ENCODE assay signal across 37 cellular contexts in the genomic region with DNA sequence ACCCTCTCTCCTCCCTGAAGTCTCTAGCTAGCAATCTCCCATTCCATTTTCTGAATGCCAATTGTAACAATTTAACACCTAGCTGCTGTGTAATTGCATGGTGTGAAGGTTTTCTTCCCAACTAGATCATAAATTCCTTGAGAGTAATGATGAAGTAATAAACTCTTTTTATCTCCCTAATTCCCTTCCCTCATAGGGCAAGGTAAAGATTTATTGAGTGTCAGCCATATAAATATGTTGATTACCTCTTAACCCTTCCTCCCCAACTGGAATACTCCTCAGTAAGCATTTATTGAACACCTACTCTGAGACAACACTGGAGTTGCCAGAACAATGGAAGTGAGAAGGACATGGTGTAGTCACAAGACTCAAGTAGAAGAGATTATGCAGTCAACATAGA.
"Had no signal": no experiment of that assay in that cellular context is flagged by ENCODE, and none has a peak within 500 bp of the region (broad histone marks: within the 10 kb centered on the region; RNA-seq: fewer than 3 reads in every experiment).

No MANE protein-coding gene starts in this region.

- H3K4me3 ChIP-seq: adrenal gland, body of pancreas, breast epithelium had no signal

- H3K36me3 ChIP-seq: adrenal gland, brain microvascular endothelial cell, breast epithelium had no signal

- FAIRE-seq: TTC549 had no signal

- H3K9me3 Mint-ChIP-seq: activated B cell treated with CpG ODN at 0.5 μM for 24 hours; activated CD4-positive, alpha-beta memory T cell treated with anti-CD3 and anti-CD28 coated beads for 36 hours; activated CD4-positive, alpha-beta T cell treated with anti-CD3 and anti-CD28 coated beads, Interleukin-2, amount 10 ng/mL, durations not matched to agents 24 days and 14 days; activated CD8-positive, alpha-beta T cell treated with anti-CD3 and anti-CD28 coated beads for 36 hours; activated naive CD4-positive, alpha-beta T cell treated with anti-CD3 and anti-CD28 coated beads for 36 hours; activated naive CD8-positive, alpha-beta T cell treated with anti-CD3 and anti-CD28 coated beads for 36 hours; activated T-cell treated with anti-CD3 and anti-CD28 coated beads, Interleukin-2, amount 50 U/mL, for 4 hours; activated T-cell treated with anti-CD3 and anti-CD28 coated beads, Interleukin-2, amount 50 U/mL, for 72 hours; activated T-helper 1 cell treated with anti-CD3 and anti-CD28 coated beads, Interleukin-12 subunit alpha, Interleukin-12 subunit beta, Interleukin-2, Interleukin-4 antibody, amounts not matched to agents 30 ng/mL and 10 ng/mL and 1 ng/mL, durations not matched to agents 14 hours and 24 hours and 36 hours; T-helper 2 cell treated with Interferon-gamma antibody and Interleukin-4, amounts not matched to agents 5 μg/mL and 100 μg/mL, for 36 hours had no signal

- H3K27ac ChIP-seq: adrenal gland, body of pancreas, brain microvascular endothelial cell, breast epithelium, VCaP had no signal

- ATAC-seq: activated CD8-positive, alpha-beta T cell treated with anti-CD3 and anti-CD28 coated beads for 36 hours; activated naive CD4-positive, alpha-beta T cell treated with anti-CD3 and anti-CD28 coated beads, Interleukin-2, amount 50 U/mL, for 72 hours; activated T-cell treated with anti-CD3 and anti-CD28 coated beads, Interleukin-2, amount 50 U/mL, for 4 hours; activated T-cell treated with anti-CD3 and anti-CD28 coated beads, Interleukin-2, amount 50 U/mL, for 72 hours; activated T-helper 17 cell treated with anti-CD3 and anti-CD28 coated beads, Interleukin-2, amount 50 U/mL, for 72 hours; body of pancreas had no signal

- H3K4me3 Mint-ChIP-seq: activated B cell treated with CpG ODN at 0.5 μM for 24 hours; activated CD4-positive, alpha-beta memory T cell treated with anti-CD3 and anti-CD28 coated beads for 36 hours; activated CD4-positive, alpha-beta T cell treated with anti-CD3 and anti-CD28 coated beads, Interleukin-2, amount 10 ng/mL, durations not matched to agents 24 days and 14 days; activated CD8-positive, alpha-beta T cell treated with anti-CD3 and anti-CD28 coated beads for 36 hours; activated naive CD4-positive, alpha-beta T cell treated with anti-CD3 and anti-CD28 coated beads for 36 hours; activated naive CD8-positive, alpha-beta T cell treated with anti-CD3 and anti-CD28 coated beads for 36 hours; activated T-cell treated with anti-CD3 and anti-CD28 coated beads, Interleukin-2, amount 50 U/mL, for 4 hours; activated T-cell treated with anti-CD3 and anti-CD28 coated beads, Interleukin-2, amount 50 U/mL, for 72 hours; activated T-helper 1 cell treated with anti-CD3 and anti-CD28 coated beads, Interleukin-12 subunit alpha, Interleukin-12 subunit beta, Interleukin-2, Interleukin-4 antibody, amounts not matched to agents 30 ng/mL and 10 ng/mL and 1 ng/mL, durations not matched to agents 14 hours and 24 hours and 36 hours; activated T-helper 17 cell treated with anti-CD3 and anti-CD28 coated beads, Interleukin-2, amount 50 U/mL, for 72 hours; central memory CD8-positive, alpha-beta T cell; T-helper 1 cell treated with Interleukin-12 subunit alpha and Interleukin-12 subunit beta and Interleukin-4 antibody, amounts not matched to agents 30 μg/mL and 1 μg/mL, for 36 hours; T-helper 2 cell treated with Interferon-gamma antibody and Interleukin-4, amounts not matched to agents 5 μg/mL and 100 μg/mL, for 36 hours had no signal

- H3K27me3 Mint-ChIP-seq: activated B cell treated with CpG ODN at 0.5 μM for 24 hours; activated CD4-positive, alpha-beta memory T cell treated with anti-CD3 and anti-CD28 coated beads for 36 hours; activated CD4-positive, alpha-beta T cell treated with anti-CD3 and anti-CD28 coated beads, Interleukin-2, amount 10 ng/mL, durations not matched to agents 24 days and 14 days; activated CD8-positive, alpha-beta T cell treated with anti-CD3 and anti-CD28 coated beads for 36 hours; activated naive CD8-positive, alpha-beta T cell treated with anti-CD3 and anti-CD28 coated beads for 36 hours; activated T-helper 17 cell treated with anti-CD3 and anti-CD28 coated beads, Interleukin-2, amount 50 U/mL, for 72 hours; central memory CD8-positive, alpha-beta T cell had no signal

- H3K27ac Mint-ChIP-seq: activated B cell treated with CpG ODN at 0.5 μM for 24 hours; activated CD4-positive, alpha-beta memory T cell treated with anti-CD3 and anti-CD28 coated beads for 36 hours; activated CD4-positive, alpha-beta T cell treated with anti-CD3 and anti-CD28 coated beads, Interleukin-2, amount 10 ng/mL, durations not matched to agents 24 days and 14 days; activated CD8-positive, alpha-beta T cell treated with anti-CD3 and anti-CD28 coated beads for 36 hours; activated naive CD4-positive, alpha-beta T cell treated with anti-CD3 and anti-CD28 coated beads for 36 hours; activated naive CD4-positive, alpha-beta T cell treated with anti-CD3 and anti-CD28 coated beads, Interleukin-2, amount 50 U/mL, for 72 hours; activated naive CD8-positive, alpha-beta T cell treated with anti-CD3 and anti-CD28 coated beads for 36 hours; activated T-cell treated with anti-CD3 and anti-CD28 coated beads, Interleukin-2, amount 50 U/mL, for 72 hours; activated T-helper 1 cell treated with anti-CD3 and anti-CD28 coated beads, Interleukin-12 subunit alpha, Interleukin-12 subunit beta, Interleukin-2, Interleukin-4 antibody, amounts not matched to agents 30 ng/mL and 10 ng/mL and 1 ng/mL, durations not matched to agents 14 hours and 24 hours and 36 hours; activated T-helper 17 cell treated with anti-CD3 and anti-CD28 coated beads, Interleukin-2, amount 50 U/mL, for 72 hours; T-helper 2 cell treated with Interferon-gamma antibody and Interleukin-4, amounts not matched to agents 5 μg/mL and 100 μg/mL, for 36 hours had no signal

- H3K36me3 Mint-ChIP-seq: activated CD4-positive, alpha-beta memory T cell treated with anti-CD3 and anti-CD28 coated beads for 36 hours had no signal

- H3K4me1 Mint-ChIP-seq: activated B cell treated with CpG ODN at 0.5 μM for 24 hours; activated CD4-positive, alpha-beta T cell treated with anti-CD3 and anti-CD28 coated beads, Interleukin-2, amount 10 ng/mL, durations not matched to agents 24 days and 14 days; activated naive CD8-positive, alpha-beta T cell treated with anti-CD3 and anti-CD28 coated beads for 36 hours; activated T-helper 17 cell treated with anti-CD3 and anti-CD28 coated beads, Interleukin-2, amount 50 U/mL, for 72 hours; central memory CD8-positive, alpha-beta T cell had no signal

- DNase-seq: activated B cell treated with CpG ODN at 0.5 μM for 24 hours; activated CD4-positive, alpha-beta memory T cell treated with anti-CD3 and anti-CD28 coated beads for 36 hours; activated CD4-positive, alpha-beta T cell treated with anti-CD3 and anti-CD28 coated beads for 4 hours; activated CD4-positive, alpha-beta T cell treated with anti-CD3 and anti-CD28 coated beads, Interleukin-2, amount 10 ng/mL, durations not matched to agents 24 days and 14 days; activated CD4-positive, alpha-beta T cell treated with anti-CD3 and anti-CD28 coated beads, Interleukin-2, amount 50 U/mL, for 1 hour; activated CD4-positive, alpha-beta T cell treated with anti-CD3 and anti-CD28 coated beads, Interleukin-2, amount 50 U/mL, for 4 hours; activated CD4-positive, CD25-positive, alpha-beta regulatory T cell treated with anti-CD3 and anti-CD28 coated beads, Interleukin-2, amount 50 U/mL, for 72 hours; activated CD8-positive, alpha-beta memory T cell treated with anti-CD3 and anti-CD28 coated beads, Interleukin-2, amount 50 U/mL, for 4 hours; activated CD8-positive, alpha-beta T cell treated with anti-CD3 and anti-CD28 coated beads for 36 hours; activated effector memory CD4-positive, alpha-beta T cell treated with anti-CD3 and anti-CD28 coated beads, Interleukin-2, amount 50 U/mL, for 16 hours; activated gamma-delta T cell treated with Interleukin-2 at 50 U/mL for 16 hours; activated naive CD4-positive, alpha-beta T cell; activated naive CD4-positive, alpha-beta T cell treated with anti-CD3 and anti-CD28 coated beads for 36 hours; activated naive CD4-positive, alpha-beta T cell treated with anti-CD3 and anti-CD28 coated beads, Interleukin-2, amount 50 U/mL, for 16 hours; activated naive CD8-positive, alpha-beta T cell treated with anti-CD3 and anti-CD28 coated beads for 36 hours; activated T-cell treated with anti-CD3 and anti-CD28 coated beads for 4 hours; activated T-cell treated with anti-CD3 and anti-CD28 coated beads, Interleukin-2, amount 50 U/mL, for 1 hour; activated T-cell treated with anti-CD3 and anti-CD28 coated beads, Interleukin-2, amount 50 U/mL, for 4 hours; activated T-cell treated with anti-CD3 and anti-CD28 coated beads, Interleukin-2, amount 50 U/mL, for 72 hours; adrenal gland; amniotic stem cell; aorta; body of pancreas; brain microvascular endothelial cell; caudate nucleus; T-helper 1 cell; T-helper 2 cell; T-helper 9 cell had no signal

- H3K4me1 ChIP-seq: adrenal gland, body of pancreas, breast epithelium had no signal

- H3K27me3 ChIP-seq: adrenal gland, body of pancreas, brain microvascular endothelial cell had no signal

- H3K9me3 ChIP-seq: adrenal gland, body of pancreas, breast epithelium had no signal
